ENCODE assay signal across 10 cellular contexts in the genomic region with DNA sequence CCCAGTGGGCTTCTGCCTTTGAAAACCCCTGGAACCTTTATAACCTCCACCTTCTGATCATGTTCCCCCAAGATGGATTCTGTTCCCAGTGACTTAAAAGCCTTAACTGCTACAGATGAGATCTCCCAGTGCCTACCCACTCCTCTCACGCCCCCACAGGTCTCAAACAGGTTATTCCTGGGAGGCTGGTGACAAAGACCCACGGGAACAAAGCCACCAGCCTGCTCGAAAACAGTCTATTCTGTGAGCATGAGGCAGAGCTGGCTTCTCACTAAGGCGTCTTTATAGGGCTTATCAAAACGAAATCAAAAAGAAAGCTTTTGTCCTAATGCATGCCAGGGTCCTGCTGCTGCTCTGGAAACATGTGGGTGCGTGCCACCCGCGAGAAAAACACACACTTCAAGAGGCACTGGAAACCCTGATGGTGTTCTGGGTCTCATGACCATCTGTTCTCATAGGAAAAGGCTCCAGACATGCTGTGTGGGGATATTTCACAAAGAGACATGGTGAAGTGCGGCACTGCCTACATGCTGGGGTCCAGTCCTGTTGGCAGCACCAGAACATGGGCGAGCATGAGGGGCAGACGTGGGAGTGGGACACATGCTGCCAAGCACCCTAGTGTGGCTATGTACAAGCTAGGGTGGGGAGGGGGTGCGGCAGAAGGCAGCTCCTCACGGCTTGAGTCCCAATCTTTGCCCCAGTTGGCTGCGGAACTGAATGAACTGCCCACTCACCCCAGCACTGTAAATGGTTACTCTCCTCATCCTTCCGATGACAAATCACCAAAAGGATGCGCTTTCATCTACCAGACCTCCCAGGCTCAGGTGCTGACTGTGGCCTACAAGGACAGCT. TPM values are rescaled to one million over a fixed set of nuclear protein-coding genes. Genes with fewer than 3 reads are reported as not detected.
DNase-seq lines count a peak whose midpoint lies in the region; ATAC-seq, FAIRE-seq and TF ChIP-seq lines count a peak whose summit lies in the region.
"Had no signal": no experiment of that assay in that cellular context is flagged by ENCODE, and none has a peak within 500 bp of the region (broad histone marks: within the 10 kb centered on the region; RNA-seq: fewer than 3 reads in every experiment).

No MANE protein-coding gene starts in this region.

- H3K27ac ChIP-seq in left ventricle myocardium inferior (replicated peaks) (peak overlapping the region; percentile 93), astrocyte (ENCODE audit: low read depth, low read length) (no peak overlapping the region), upper lobe of left lung (peak overlapping the region; percentile 90 to 93 (median 92)), WERI-Rb-1 (no peak overlapping the region)

- H3K36me3 ChIP-seq in left ventricle myocardium inferior (no peaks in the 10 kb centered on the region), astrocyte (ENCODE audit: insufficient read depth, low read length) (peaks cover 3% of the 10 kb centered on the region), upper lobe of left lung (peaks cover 0 to 11% (median 0%) of the 10 kb centered on the region in 4 donors), WERI-Rb-1 (peaks cover 10% of the 10 kb centered on the region)

- WGBS in upper lobe of left lung, 2 donors, result 42 to 47% methylated on average over 16 of the region's 16 CpGs

- no peak overlapping the region for H2AFZ ChIP-seq in astrocyte (ENCODE audit: low read depth, low read length)

- TF ChIP-seq POLR2A in upper lobe of left lung (IDR thresholded peaks at IDR 0.05), result no peak
- TF ChIP-seq POLR2A in GM12892 (IDR thresholded peaks at IDR 0.05; ENCODE audit: low read depth, low read length), result no peak

- H3K27me3 Mint-ChIP-seq in astrocyte (ENCODE audit: low read depth, unreplicated experiment) (peaks cover 4% of the 10 kb centered on the region), memory B cell (no peaks in the 10 kb centered on the region)

- intact Hi-C loops in left ventricle myocardium inferior (cut with micrococcal nuclease) (loop anchor here (5.0 kb wide), 1 partner anchor 63 kb away; the partner anchor contains the start of gene SDCBP2), Right ventricle myocardium inferior (cut with DNase I) (loop anchor here (5.0 kb wide), 1 partner anchor 273 kb away; the partner anchor contains the start of gene PSMF1)

- H3K9me3 ChIP-seq in left ventricle myocardium inferior (replicated peaks), result no peaks in the 10 kb centered on the region
- no peaks in the 10 kb centered on the region for H3K9me3 ChIP-seq in astrocyte (ENCODE audit: insufficient read depth, low read depth, low read length)
- H3K9me3 ChIP-seq in upper lobe of left lung, result no peaks in the 10 kb centered on the region
- H3K9me3 ChIP-seq in WERI-Rb-1 (ENCODE audit: severe bottlenecking), result no peaks in the 10 kb centered on the region

- no peak for TF ChIP-seq CTCF in left ventricle myocardium inferior (IDR thresholded peaks at IDR 0.05; ENCODE audit: borderline replicate concordance)
- no peak for TF ChIP-seq CTCF in astrocyte (IDR thresholded peaks at IDR 0.05; ENCODE audit: insufficient read depth, low read depth, low read length)
- TF ChIP-seq CTCF in upper lobe of left lung (IDR thresholded peaks at IDR 0.05), result no peak
- TF ChIP-seq CTCF in WERI-Rb-1 (IDR thresholded peaks at IDR 0.05; ENCODE audit: low read depth, low read length), result no peak

- ATAC-seq in Right ventricle myocardium inferior, result no peak
- ATAC-seq in memory B cell (ENCODE audit: low read depth), result no peak
- ATAC-seq in upper lobe of left lung (ENCODE audit: low FRiP score in 2 of 2), result no peak
- ATAC-seq in GM18907 (IDR thresholded peaks at IDR 0.05; ENCODE audit: unreplicated experiment), result no peak

- no peak for TF ChIP-seq EP300 in upper lobe of left lung (IDR thresholded peaks at IDR 0.05)

- FAIRE-seq in astrocyte (lab: Jason Lieb, UNC) (no peak), GM12892 (lab: Jason Lieb, UNC) (no peak)
- FAIRE-seq: endometrium had no signal

- peaks cover 65% of the 10 kb centered on the region for H4K20me1 ChIP-seq in astrocyte (ENCODE audit: insufficient read depth, low read length)

- peak overlapping the region; percentile 50 for H3K27ac Mint-ChIP-seq in astrocyte (ENCODE audit: unreplicated experiment)
- H3K27ac Mint-ChIP-seq in memory B cell, result peak overlapping the region; percentile 83

- H3K9me3 Mint-ChIP-seq in astrocyte (ENCODE audit: unreplicated experiment) (no peaks in the 10 kb centered on the region), memory B cell (no peaks in the 10 kb centered on the region)

- H3K79me2 ChIP-seq in astrocyte (ENCODE audit: insufficient read depth, low read length), result peaks cover 73% of the 10 kb centered on the region

- peak overlapping the region; percentile 99 for H3K4me2 ChIP-seq in astrocyte (ENCODE audit: low read length)

- H3K27me3 ChIP-seq in left ventricle myocardium inferior (ENCODE audit: low read depth), result peaks cover 10% of the 10 kb centered on the region
- H3K27me3 ChIP-seq in astrocyte (ENCODE audit: insufficient read depth, low read length), result peaks cover 4% of the 10 kb centered on the region
- H3K27me3 ChIP-seq in upper lobe of left lung, result no peaks in the 10 kb centered on the region
- H3K27me3 ChIP-seq in WERI-Rb-1 (ENCODE audit: insufficient read depth, low read depth, severe bottlenecking), result no peaks in the 10 kb centered on the region

- H3K4me3 ChIP-seq in left ventricle myocardium inferior (peak overlapping the region; percentile 96), astrocyte (ENCODE audit: insufficient read depth, low read depth, low read length) (peak overlapping the region; percentile 93), upper lobe of left lung (peak overlapping the region; percentile 79 to 97 (median 94)), WERI-Rb-1 (ENCODE audit: low read depth, low read length) (no peak overlapping the region)

- H3K36me3 Mint-ChIP-seq in astrocyte (ENCODE audit: low read depth, unreplicated experiment), result no peaks in the 10 kb centered on the region
- peaks cover 9% of the 10 kb centered on the region for H3K36me3 Mint-ChIP-seq in memory B cell

- H3K9ac ChIP-seq in astrocyte (ENCODE audit: low read length), result peak overlapping the region; percentile 90

- peaks cover 80% of the 10 kb centered on the region for H3K4me1 ChIP-seq in left ventricle myocardium inferior
- peaks cover 29% of the 10 kb centered on the region for H3K4me1 ChIP-seq in astrocyte (ENCODE audit: insufficient read depth, low read length)
- peaks cover 61 to 79% (median 76%) of the 10 kb centered on the region in 4 donors for H3K4me1 ChIP-seq in upper lobe of left lung

- H3K4me1 Mint-ChIP-seq in astrocyte (ENCODE audit: low read depth, unreplicated experiment) (peaks cover 42% of the 10 kb centered on the region), memory B cell (peaks cover 66% of the 10 kb centered on the region)

- DNase-seq in left ventricle myocardium inferior (no peak), Right ventricle myocardium inferior (ENCODE audit: missing footprints) (no peak), astrocyte (ENCODE audit: low read depth) (no peak), memory B cell (ENCODE audit: low spot score in 2 of 2) (no peak), upper lobe of left lung (peak in 1 of 2 donors; percentile 10), WERI-Rb-1 (no peak), GM12892 (ENCODE audit: insufficient read length) (no peak)
- DNase-seq: NCI-H446 treated with DMSO at 0.1 percent for 48 hours had no signal

- peak overlapping the region; percentile 94 for H3K4me3 Mint-ChIP-seq in astrocyte (ENCODE audit: unreplicated experiment)
- peak overlapping the region; percentile 96 for H3K4me3 Mint-ChIP-seq in memory B cell

RNA-seq across cellular contexts. Expression of gene FKBP1A, which starts 2.1 kb away (rescaled TPM):
- total RNA-seq in left ventricle myocardium inferior, result 124 TPM
- total RNA-seq in Right ventricle myocardium inferior, result 143 TPM
- 360 and 379 TPM in 2 replicates for total RNA-seq in astrocyte
- total RNA-seq in upper lobe of left lung, result 100 to 1,000 TPM in 5 of 6 donors, 10 to 100 TPM in 1; 75.4 to 328 (median 160) TPM
- polyA plus RNA-seq in GM12892 (2012; ENCODE audit: missing spikeins), result 207 TPM

Comparison
In these comparisons a context has a peak if more than half of its experiments do, and no peak if none do; other contexts are left out.
1. H3K27ac ChIP-seq: peak in left ventricle myocardium inferior (single experiment) and upper lobe of left lung (4 of 4); none in astrocyte (single experiment) and WERI-Rb-1 (single experiment).